In the genomic region with DNA sequence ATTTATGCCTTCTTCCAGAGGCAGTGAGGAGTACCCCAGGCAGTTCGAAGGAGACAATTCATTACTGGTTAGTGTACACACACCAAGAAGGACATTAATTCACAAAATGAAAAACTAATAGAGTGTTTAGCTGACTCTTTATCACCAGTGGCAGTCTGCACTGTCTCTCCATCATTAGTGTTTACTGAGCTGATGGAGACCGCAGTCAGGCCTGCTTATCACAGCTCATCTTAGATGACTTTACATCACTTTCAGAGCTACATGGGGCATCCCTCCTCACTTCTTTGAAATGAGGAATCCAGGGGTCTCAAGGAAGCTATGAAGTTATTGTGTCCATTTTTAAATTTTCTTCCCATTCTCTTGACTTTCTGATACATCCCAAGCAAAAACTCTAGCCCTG, we compare ENCODE assay signal across 1 cellular context.
TF ChIP-seq lines count a peak whose summit lies in the region.

No MANE protein-coding gene starts in this region.

TF ChIP-seq in SK-N-SH, 30 proteins besides CTCF, POLR2A, EP300 and RAD21 (continued from another document):
- no peak for TF ChIP-seq REST (IDR thresholded peaks at IDR 0.05; ENCODE audit: low read depth, low read length)
- no peak for TF ChIP-seq SMC3 (IDR thresholded peaks at IDR 0.05; ENCODE audit: low read depth, low read length)
- TF ChIP-seq CHD2 (IDR thresholded peaks at IDR 0.05; ENCODE audit: low read length, partially characterized antibody), result no peak
- no peak for TF ChIP-seq POLR2AphosphoS5 (IDR thresholded peaks at IDR 0.05; ENCODE audit: low read depth, low read length)
- no peak for TF ChIP-seq ELF1 (IDR thresholded peaks at IDR 0.05)
TF ChIP-seq in SK-N-SH: peak in this region for 3.
